Comparison of ENCODE assay signal across 2 cellular contexts in genomic region chr10:68576118-68576517, GRCh38.
TF ChIP-seq lines count a peak whose summit lies in the region.

No MANE protein-coding gene starts in this region.

TF ChIP-seq in HEK293, 187 proteins besides CTCF, POLR2A, EP300 and RAD21:
- TF ChIP-seq ZNF239 (tag by site-specific recombination; IDR thresholded peaks at IDR 0.05) (no peak), ZNF670 (tag by site-specific recombination; IDR thresholded peaks at IDR 0.05; ENCODE audit: low read depth) (no peak), SCRT2 (tag by site-specific recombination; IDR thresholded peaks at IDR 0.05) (no peak), ZNF175 (tag by site-specific recombination; IDR thresholded peaks at IDR 0.05) (no peak), SP2 (tag by site-specific recombination; IDR thresholded peaks at IDR 0.05) (no peak), ZFP69B (tag by site-specific recombination; IDR thresholded peaks at IDR 0.05) (no peak), ZIC2 (tag by site-specific recombination; IDR thresholded peaks at IDR 0.05) (no peak), ZNF624 (tag by site-specific recombination; IDR thresholded peaks at IDR 0.05) (no peak), ZNF785 (tag by site-specific recombination; IDR thresholded peaks at IDR 0.05) (no peak), ZNF24 (tag by site-specific recombination; IDR thresholded peaks at IDR 0.05) (no peak)
- TF ChIP-seq, protein P1, sequence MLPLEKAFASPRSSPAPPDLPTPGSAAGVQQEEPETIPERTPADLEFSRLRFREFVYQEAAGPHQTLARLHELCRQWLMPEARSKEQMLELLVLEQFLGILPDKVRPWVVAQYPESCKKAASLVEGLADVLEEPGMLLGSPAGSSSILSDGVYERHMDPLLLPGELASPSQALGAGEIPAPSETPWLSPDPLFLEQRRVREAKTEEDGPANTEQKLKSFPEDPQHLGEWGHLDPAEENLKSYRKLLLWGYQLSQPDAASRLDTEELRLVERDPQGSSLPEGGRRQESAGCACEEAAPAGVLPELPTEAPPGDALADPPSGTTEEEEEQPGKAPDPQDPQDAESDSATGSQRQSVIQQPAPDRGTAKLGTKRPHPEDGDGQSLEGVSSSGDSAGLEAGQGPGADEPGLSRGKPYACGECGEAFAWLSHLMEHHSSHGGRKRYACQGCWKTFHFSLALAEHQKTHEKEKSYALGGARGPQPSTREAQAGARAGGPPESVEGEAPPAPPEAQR (tag by site-specific recombination; IDR thresholded peaks at IDR 0.05) = no peak
- TF ChIP-seq, protein P2, sequence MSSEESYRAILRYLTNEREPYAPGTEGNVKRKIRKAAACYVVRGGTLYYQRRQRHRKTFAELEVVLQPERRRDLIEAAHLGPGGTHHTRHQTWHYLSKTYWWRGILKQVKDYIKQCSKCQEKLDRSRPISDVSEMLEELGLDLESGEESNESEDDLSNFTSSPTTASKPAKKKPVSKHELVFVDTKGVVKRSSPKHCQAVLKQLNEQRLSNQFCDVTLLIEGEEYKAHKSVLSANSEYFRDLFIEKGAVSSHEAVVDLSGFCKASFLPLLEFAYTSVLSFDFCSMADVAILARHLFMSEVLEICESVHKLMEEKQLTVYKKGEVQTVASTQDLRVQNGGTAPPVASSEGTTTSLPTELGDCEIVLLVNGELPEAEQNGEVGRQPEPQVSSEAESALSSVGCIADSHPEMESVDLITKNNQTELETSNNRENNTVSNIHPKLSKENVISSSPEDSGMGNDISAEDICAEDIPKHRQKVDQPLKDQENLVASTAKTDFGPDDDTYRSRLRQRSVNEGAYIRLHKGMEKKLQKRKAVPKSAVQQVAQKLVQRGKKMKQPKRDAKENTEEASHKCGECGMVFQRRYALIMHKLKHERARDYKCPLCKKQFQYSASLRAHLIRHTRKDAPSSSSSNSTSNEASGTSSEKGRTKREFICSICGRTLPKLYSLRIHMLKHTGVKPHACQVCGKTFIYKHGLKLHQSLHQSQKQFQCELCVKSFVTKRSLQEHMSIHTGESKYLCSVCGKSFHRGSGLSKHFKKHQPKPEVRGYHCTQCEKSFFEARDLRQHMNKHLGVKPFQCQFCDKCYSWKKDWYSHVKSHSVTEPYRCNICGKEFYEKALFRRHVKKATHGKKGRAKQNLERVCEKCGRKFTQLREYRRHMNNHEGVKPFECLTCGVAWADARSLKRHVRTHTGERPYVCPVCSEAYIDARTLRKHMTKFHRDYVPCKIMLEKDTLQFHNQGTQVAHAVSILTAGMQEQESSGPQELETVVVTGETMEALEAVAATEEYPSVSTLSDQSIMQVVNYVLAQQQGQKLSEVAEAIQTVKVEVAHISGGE (tag by site-specific recombination; conservative IDR thresholded peaks at IDR 0.05; ENCODE audit: low read depth) = no peak

TF ChIP-seq in H1, 55 proteins besides CTCF, POLR2A, EP300 and RAD21:
- TF ChIP-seq BRCA1 (IDR thresholded peaks at IDR 0.05; ENCODE audit: low read depth, low read length) = no peak
- TF ChIP-seq CBX8 (IDR thresholded peaks at IDR 0.05; ENCODE audit: borderline replicate concordance, low read depth, low read length) = no peak
- TF ChIP-seq JUND (IDR thresholded peaks at IDR 0.05; ENCODE audit: low read length) = no peak
- no peak for TF ChIP-seq SIRT6 (IDR thresholded peaks at IDR 0.05; ENCODE audit: low read length)
- no peak for TF ChIP-seq SIN3A (conservative IDR thresholded peaks at IDR 0.05 in 1 of 2, IDR thresholded peaks at IDR 0.05 in 1 of 2; ENCODE audit: low read depth in 1 of 2, low read length in 2 of 2)
- TF ChIP-seq KDM4A (IDR thresholded peaks at IDR 0.05; ENCODE audit: low read depth, low read length, severe bottlenecking) = no peak
- TF ChIP-seq RXRA (IDR thresholded peaks at IDR 0.05; ENCODE audit: insufficient read depth, low read depth, low read length) = no peak
- no peak for TF ChIP-seq NRF1 (IDR thresholded peaks at IDR 0.05; ENCODE audit: low read depth, low read length)
- no peak for TF ChIP-seq TAF1 (IDR thresholded peaks at IDR 0.05; ENCODE audit: low read depth, low read length)
- TF ChIP-seq KDM1A (IDR thresholded peaks at IDR 0.05; ENCODE audit: borderline replicate concordance, low read length) = no peak
- no peak for TF ChIP-seq TCF12 (IDR thresholded peaks at IDR 0.05; ENCODE audit: low read depth, low read length)
- TF ChIP-seq POLR2AphosphoS5 (IDR thresholded peaks at IDR 0.05; ENCODE audit: low read depth, low read length) = 0 out of 2 replicates have a peak, but pooled peaks have one; percentile 13
- 0 out of 2 replicates have a peak, but pooled peaks have one; percentile 19 for TF ChIP-seq CEBPB (IDR thresholded peaks at IDR 0.05; ENCODE audit: low read depth, low read length)
- no peak for TF ChIP-seq JUN (IDR thresholded peaks at IDR 0.05; ENCODE audit: low read depth, low read length)
- TF ChIP-seq ATF3 (IDR thresholded peaks at IDR 0.05; ENCODE audit: insufficient read depth, low read depth, low read length) = no peak
TF ChIP-seq in H1: peak in this region for 2.
